In the genomic region with DNA sequence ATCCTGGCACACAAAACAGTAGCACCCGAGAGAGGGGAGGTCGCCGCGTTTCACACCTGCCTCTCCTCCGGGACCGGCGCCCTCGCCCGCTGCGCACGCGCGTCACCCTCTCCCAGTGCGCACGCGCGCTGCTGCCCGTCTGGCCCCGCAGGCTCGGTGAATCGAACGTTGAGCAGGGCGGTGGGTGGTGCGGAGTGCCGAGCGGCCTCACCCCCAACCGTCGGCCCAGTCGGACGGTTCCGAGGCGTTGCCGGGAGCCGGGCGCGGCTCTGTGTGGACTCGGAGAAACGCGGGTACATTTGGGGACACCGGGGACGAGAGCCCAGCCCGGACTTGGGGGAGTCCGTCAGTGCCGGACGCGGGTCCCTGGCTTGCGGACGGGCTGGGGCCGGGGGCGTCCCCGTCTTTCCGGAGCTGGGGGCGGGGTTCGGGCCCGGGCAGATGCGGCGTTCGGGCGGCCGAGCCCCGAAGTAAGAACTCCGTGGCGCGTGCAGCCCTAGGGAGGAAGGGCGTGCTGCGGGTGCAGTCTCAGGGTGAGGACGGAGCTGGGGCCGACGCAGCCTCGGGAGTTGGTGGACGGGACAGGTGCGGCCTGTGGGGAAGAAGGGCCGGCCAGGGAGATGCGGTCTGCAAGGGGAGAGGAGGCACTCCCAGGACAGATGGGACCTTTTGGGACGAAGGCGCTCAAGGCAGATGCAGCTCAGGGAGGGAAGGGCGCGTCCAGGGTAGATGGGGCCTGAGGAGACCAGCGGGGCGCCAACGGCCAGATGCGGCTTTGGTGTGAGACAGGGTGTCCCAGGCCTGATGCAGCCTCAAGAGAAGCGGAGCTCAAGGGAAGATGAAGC, we compare ENCODE assay signal across 1 cellular context.
TF ChIP-seq lines count a peak whose summit lies in the region.

A gene with protein sequence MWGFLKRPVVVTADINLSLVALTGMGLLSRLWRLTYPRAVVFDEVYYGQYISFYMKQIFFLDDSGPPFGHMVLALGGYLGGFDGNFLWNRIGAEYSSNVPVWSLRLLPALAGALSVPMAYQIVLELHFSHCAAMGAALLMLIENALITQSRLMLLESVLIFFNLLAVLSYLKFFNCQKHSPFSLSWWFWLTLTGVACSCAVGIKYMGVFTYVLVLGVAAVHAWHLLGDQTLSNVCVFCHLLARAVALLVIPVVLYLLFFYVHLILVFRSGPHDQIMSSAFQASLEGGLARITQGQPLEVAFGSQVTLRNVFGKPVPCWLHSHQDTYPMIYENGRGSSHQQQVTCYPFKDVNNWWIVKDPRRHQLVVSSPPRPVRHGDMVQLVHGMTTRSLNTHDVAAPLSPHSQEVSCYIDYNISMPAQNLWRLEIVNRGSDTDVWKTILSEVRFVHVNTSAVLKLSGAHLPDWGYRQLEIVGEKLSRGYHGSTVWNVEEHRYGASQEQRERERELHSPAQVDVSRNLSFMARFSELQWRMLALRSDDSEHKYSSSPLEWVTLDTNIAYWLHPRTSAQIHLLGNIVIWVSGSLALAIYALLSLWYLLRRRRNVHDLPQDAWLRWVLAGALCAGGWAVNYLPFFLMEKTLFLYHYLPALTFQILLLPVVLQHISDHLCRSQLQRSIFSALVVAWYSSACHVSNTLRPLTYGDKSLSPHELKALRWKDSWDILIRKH (plus strand): TSS at position 138 of the 845 bp plus-strand sequence. CDS start 1,301 bp downstream, outside the sequence.

TF ChIP-seq in K562, 482 proteins besides CTCF, POLR2A, EP300 and RAD21 (continued from another document and continues in another):
- TF ChIP-seq, protein P1, sequence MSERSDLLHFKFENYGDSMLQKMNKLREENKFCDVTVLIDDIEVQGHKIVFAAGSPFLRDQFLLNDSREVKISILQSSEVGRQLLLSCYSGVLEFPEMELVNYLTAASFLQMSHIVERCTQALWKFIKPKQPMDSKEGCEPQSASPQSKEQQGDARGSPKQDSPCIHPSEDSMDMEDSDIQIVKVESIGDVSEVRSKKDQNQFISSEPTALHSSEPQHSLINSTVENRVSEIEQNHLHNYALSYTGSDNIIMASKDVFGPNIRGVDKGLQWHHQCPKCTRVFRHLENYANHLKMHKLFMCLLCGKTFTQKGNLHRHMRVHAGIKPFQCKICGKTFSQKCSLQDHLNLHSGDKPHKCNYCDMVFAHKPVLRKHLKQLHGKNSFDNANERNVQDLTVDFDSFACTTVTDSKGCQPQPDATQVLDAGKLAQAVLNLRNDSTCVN (CRISPR knock-in tag; IDR thresholded peaks at IDR 0.05) = no peak
- TF ChIP-seq ZC3H4 (CRISPR knock-in tag; IDR thresholded peaks at IDR 0.05; ENCODE audit: borderline replicate concordance) (no peak), NR2C2 (CRISPR knock-in tag; IDR thresholded peaks at IDR 0.05) (no peak), NR2C2 (tag; IDR thresholded peaks at IDR 0.05) (peak; percentile 65; the same call in 1 of the 2 replicates), PHB2 (IDR thresholded peaks at IDR 0.05; ENCODE audit: low read depth) (no peak), RHOXF2B (CRISPR knock-in tag; conservative IDR thresholded peaks at IDR 0.05) (no peak), BCL6 (CRISPR knock-in tag; IDR thresholded peaks at IDR 0.05) (no peak), NFRKB (IDR thresholded peaks at IDR 0.05; ENCODE audit: low read depth) (no peak), GTF2A2 (tag; IDR thresholded peaks at IDR 0.05) (no peak), NELFE (IDR thresholded peaks at IDR 0.05; ENCODE audit: insufficient read depth, insufficient read length) (no peak), CREBBP (IDR thresholded peaks at IDR 0.05; ENCODE audit: low read depth, low read length) (no peak), ZBTB1 (CRISPR knock-in tag; IDR thresholded peaks at IDR 0.05; ENCODE audit: borderline replicate concordance, low read depth) (peak; percentile 54; the same call in 1 of the 2 replicates), PTBP1 (IDR thresholded peaks at IDR 0.05; ENCODE audit: low read depth, low read length) (no peak), SAP30 (IDR thresholded peaks at IDR 0.05; ENCODE audit: borderline replicate concordance, insufficient read depth, low read depth, low read length, poor library complexity, severe bottlenecking) (peak; percentile 67), GATAD2A (IDR thresholded peaks at IDR 0.05) (peak; percentile 81), THRAP3 (IDR thresholded peaks at IDR 0.05; ENCODE audit: borderline replicate concordance) (no peak), ZNF583 (CRISPR knock-in tag; IDR thresholded peaks at IDR 0.05) (no peak), JUN (IDR thresholded peaks at IDR 0.05; ENCODE audit: borderline replicate concordance, low read depth, low read length) (peak; percentile 24; the same call in 1 of the 2 replicates), JUN (CRISPR knock-in tag; IDR thresholded peaks at IDR 0.05; ENCODE audit: borderline replicate concordance) (no peak), TCF3 (CRISPR knock-in tag; IDR thresholded peaks at IDR 0.05) (no peak), PCBP2 (IDR thresholded peaks at IDR 0.05; ENCODE audit: low read depth, low read length, poor library complexity, severe bottlenecking) (no peak), ZKSCAN1 (IDR thresholded peaks at IDR 0.05; ENCODE audit: low read depth, low read length) (no peak), LCOR (CRISPR knock-in tag; IDR thresholded peaks at IDR 0.05) (peak; percentile 72; the same call in 1 of the 2 replicates), NFE2L1 (tag; IDR thresholded peaks at IDR 0.05; ENCODE audit: borderline replicate concordance, low read depth) (no peak), ZNF174 (CRISPR knock-in tag; IDR thresholded peaks at IDR 0.05) (no peak), RFX5 (IDR thresholded peaks at IDR 0.05; ENCODE audit: low read depth, low read length) (no peak), ZNF311 (CRISPR knock-in tag; IDR thresholded peaks at IDR 0.05) (no peak), ZNF263 (CRISPR knock-in tag; IDR thresholded peaks at IDR 0.05; ENCODE audit: borderline replicate concordance) (no peak), HMG20B (CRISPR knock-in tag; IDR thresholded peaks at IDR 0.05) (no peak), POU5F1 (IDR thresholded peaks at IDR 0.05; ENCODE audit: borderline replicate concordance, low read depth, low read length, partially characterized antibody) (peak; percentile 50), ZNF57 (CRISPR knock-in tag; IDR thresholded peaks at IDR 0.05) (no peak), ZNF778 (CRISPR knock-in tag; IDR thresholded peaks at IDR 0.05) (no peak), XRCC4 (IDR thresholded peaks at IDR 0.05; ENCODE audit: extremely low read depth, insufficient read depth, insufficient read length) (no peak), SMAD2 (IDR thresholded peaks at IDR 0.05; ENCODE audit: low read depth, low read length) (no peak), FOXK1 (CRISPR knock-in tag; IDR thresholded peaks at IDR 0.05; ENCODE audit: borderline replicate concordance) (peak; percentile 3; the same call in 1 of the 2 replicates), EWSR1 (IDR thresholded peaks at IDR 0.05; ENCODE audit: borderline replicate concordance, low read depth, partially characterized antibody) (no peak), SRSF1 (IDR thresholded peaks at IDR 0.05; ENCODE audit: low read depth, low read length) (no peak), ZNF232 (CRISPR knock-in tag; IDR thresholded peaks at IDR 0.05) (no peak), NCOA2 (IDR thresholded peaks at IDR 0.05; ENCODE audit: partially characterized antibody in 2 of 2) (no peak), TFAM (CRISPR knock-in tag; conservative IDR thresholded peaks at IDR 0.05) (no peak), KAT2B (IDR thresholded peaks at IDR 0.05; ENCODE audit: low read depth, low read length) (no peak), BRF1 (IDR thresholded peaks at IDR 0.05; ENCODE audit: borderline replicate concordance, extremely low read depth, insufficient read length) (no peak), SRSF9 (IDR thresholded peaks at IDR 0.05; ENCODE audit: borderline replicate concordance, low read depth, low read length) (no peak), PHTF2 (CRISPR knock-in tag; IDR thresholded peaks at IDR 0.05) (no peak), ZBED1 (IDR thresholded peaks at IDR 0.05) (no peak)
- TF ChIP-seq, protein P2, sequence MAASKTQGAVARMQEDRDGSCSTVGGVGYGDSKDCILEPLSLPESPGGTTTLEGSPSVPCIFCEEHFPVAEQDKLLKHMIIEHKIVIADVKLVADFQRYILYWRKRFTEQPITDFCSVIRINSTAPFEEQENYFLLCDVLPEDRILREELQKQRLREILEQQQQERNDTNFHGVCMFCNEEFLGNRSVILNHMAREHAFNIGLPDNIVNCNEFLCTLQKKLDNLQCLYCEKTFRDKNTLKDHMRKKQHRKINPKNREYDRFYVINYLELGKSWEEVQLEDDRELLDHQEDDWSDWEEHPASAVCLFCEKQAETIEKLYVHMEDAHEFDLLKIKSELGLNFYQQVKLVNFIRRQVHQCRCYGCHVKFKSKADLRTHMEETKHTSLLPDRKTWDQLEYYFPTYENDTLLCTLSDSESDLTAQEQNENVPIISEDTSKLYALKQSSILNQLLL (CRISPR knock-in tag; IDR thresholded peaks at IDR 0.05; ENCODE audit: borderline replicate concordance) = no peak
- TF ChIP-seq, protein P3, sequence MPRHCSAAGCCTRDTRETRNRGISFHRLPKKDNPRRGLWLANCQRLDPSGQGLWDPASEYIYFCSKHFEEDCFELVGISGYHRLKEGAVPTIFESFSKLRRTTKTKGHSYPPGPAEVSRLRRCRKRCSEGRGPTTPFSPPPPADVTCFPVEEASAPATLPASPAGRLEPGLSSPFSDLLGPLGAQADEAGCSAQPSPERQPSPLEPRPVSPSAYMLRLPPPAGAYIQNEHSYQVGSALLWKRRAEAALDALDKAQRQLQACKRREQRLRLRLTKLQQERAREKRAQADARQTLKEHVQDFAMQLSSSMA (CRISPR knock-in tag; IDR thresholded peaks at IDR 0.05) = no peak
- TF ChIP-seq, protein P4, sequence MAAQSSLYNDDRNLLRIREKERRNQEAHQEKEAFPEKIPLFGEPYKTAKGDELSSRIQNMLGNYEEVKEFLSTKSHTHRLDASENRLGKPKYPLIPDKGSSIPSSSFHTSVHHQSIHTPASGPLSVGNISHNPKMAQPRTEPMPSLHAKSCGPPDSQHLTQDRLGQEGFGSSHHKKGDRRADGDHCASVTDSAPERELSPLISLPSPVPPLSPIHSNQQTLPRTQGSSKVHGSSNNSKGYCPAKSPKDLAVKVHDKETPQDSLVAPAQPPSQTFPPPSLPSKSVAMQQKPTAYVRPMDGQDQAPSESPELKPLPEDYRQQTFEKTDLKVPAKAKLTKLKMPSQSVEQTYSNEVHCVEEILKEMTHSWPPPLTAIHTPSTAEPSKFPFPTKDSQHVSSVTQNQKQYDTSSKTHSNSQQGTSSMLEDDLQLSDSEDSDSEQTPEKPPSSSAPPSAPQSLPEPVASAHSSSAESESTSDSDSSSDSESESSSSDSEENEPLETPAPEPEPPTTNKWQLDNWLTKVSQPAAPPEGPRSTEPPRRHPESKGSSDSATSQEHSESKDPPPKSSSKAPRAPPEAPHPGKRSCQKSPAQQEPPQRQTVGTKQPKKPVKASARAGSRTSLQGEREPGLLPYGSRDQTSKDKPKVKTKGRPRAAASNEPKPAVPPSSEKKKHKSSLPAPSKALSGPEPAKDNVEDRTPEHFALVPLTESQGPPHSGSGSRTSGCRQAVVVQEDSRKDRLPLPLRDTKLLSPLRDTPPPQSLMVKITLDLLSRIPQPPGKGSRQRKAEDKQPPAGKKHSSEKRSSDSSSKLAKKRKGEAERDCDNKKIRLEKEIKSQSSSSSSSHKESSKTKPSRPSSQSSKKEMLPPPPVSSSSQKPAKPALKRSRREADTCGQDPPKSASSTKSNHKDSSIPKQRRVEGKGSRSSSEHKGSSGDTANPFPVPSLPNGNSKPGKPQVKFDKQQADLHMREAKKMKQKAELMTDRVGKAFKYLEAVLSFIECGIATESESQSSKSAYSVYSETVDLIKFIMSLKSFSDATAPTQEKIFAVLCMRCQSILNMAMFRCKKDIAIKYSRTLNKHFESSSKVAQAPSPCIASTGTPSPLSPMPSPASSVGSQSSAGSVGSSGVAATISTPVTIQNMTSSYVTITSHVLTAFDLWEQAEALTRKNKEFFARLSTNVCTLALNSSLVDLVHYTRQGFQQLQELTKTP (IDR thresholded peaks at IDR 0.05; ENCODE audit: low read depth in 1 of 2, partially characterized antibody in 2 of 2) = no peak
- TF ChIP-seq, protein P5, sequence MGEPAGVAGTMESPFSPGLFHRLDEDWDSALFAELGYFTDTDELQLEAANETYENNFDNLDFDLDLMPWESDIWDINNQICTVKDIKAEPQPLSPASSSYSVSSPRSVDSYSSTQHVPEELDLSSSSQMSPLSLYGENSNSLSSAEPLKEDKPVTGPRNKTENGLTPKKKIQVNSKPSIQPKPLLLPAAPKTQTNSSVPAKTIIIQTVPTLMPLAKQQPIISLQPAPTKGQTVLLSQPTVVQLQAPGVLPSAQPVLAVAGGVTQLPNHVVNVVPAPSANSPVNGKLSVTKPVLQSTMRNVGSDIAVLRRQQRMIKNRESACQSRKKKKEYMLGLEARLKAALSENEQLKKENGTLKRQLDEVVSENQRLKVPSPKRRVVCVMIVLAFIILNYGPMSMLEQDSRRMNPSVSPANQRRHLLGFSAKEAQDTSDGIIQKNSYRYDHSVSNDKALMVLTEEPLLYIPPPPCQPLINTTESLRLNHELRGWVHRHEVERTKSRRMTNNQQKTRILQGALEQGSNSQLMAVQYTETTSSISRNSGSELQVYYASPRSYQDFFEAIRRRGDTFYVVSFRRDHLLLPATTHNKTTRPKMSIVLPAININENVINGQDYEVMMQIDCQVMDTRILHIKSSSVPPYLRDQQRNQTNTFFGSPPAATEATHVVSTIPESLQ (CRISPR knock-in tag; IDR thresholded peaks at IDR 0.05) = no peak
- TF ChIP-seq, protein P6, sequence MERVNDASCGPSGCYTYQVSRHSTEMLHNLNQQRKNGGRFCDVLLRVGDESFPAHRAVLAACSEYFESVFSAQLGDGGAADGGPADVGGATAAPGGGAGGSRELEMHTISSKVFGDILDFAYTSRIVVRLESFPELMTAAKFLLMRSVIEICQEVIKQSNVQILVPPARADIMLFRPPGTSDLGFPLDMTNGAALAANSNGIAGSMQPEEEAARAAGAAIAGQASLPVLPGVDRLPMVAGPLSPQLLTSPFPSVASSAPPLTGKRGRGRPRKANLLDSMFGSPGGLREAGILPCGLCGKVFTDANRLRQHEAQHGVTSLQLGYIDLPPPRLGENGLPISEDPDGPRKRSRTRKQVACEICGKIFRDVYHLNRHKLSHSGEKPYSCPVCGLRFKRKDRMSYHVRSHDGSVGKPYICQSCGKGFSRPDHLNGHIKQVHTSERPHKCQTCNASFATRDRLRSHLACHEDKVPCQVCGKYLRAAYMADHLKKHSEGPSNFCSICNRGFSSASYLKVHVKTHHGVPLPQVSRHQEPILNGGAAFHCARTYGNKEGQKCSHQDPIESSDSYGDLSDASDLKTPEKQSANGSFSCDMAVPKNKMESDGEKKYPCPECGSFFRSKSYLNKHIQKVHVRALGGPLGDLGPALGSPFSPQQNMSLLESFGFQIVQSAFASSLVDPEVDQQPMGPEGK (CRISPR knock-in tag; IDR thresholded peaks at IDR 0.05; ENCODE audit: borderline replicate concordance) = no peak
- TF ChIP-seq, protein P7, sequence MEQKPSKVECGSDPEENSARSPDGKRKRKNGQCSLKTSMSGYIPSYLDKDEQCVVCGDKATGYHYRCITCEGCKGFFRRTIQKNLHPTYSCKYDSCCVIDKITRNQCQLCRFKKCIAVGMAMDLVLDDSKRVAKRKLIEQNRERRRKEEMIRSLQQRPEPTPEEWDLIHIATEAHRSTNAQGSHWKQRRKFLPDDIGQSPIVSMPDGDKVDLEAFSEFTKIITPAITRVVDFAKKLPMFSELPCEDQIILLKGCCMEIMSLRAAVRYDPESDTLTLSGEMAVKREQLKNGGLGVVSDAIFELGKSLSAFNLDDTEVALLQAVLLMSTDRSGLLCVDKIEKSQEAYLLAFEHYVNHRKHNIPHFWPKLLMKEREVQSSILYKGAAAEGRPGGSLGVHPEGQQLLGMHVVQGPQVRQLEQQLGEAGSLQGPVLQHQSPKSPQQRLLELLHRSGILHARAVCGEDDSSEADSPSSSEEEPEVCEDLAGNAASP (IDR thresholded peaks at IDR 0.05) = no peak
